Comparison of ENCODE assay signal across 23 cellular contexts in genomic region chr13:27927444-27928352, GRCh38. TPM values are rescaled to one million over a fixed set of nuclear protein-coding genes. Genes with fewer than 3 reads are reported as not detected.
DNase-seq lines count a peak whose midpoint lies in the region; ATAC-seq and TF ChIP-seq lines count a peak whose summit lies in the region.
"Had no signal": no experiment of that assay in that cellular context is flagged by ENCODE, and none has a peak within 500 bp of the region (broad histone marks: within the 10 kb centered on the region; RNA-seq: fewer than 3 reads in every experiment).

No MANE protein-coding gene starts in this region.

- WGBS in psoas muscle, 3 donors = 2 to 3% (median 2%) methylated on average over 52 to 53 of the region's 53 CpGs

- no peak overlapping the region for H3K4me3 ChIP-seq in muscle layer of duodenum (ENCODE audit: low read depth in 1 of 2, low read length in 2 of 2)
- no peak overlapping the region for H3K4me3 ChIP-seq in psoas muscle
- H3K4me3 ChIP-seq: heart left ventricle, right lobe of liver had no signal

- H3K27ac Mint-ChIP-seq in activated naive CD8-positive, alpha-beta T cell = no peak overlapping the region
- no peak overlapping the region for H3K27ac Mint-ChIP-seq in activated naive CD8-positive, alpha-beta T cell treated with anti-CD3 and anti-CD28 coated beads for 36 hours
- H3K27ac Mint-ChIP-seq in activated naive CD8-positive, alpha-beta T cell treated with anti-CD3 and anti-CD28 coated beads, Interleukin-2, amount 50 U/mL, for 24 hours = no peak overlapping the region
- H3K27ac Mint-ChIP-seq in stimulated activated naive CD8-positive, alpha-beta T cell treated with anti-CD3 and anti-CD28 coated beads, Interleukin-15, amount 100 ng/mL, for 72 hours = peak overlapping the region in 1 of 2 donors; percentile 81

- H3K27me3 ChIP-seq in muscle layer of duodenum (ENCODE audit: low read depth, low read length) (peaks cover 52% of the 10 kb centered on the region), psoas muscle (ENCODE audit: insufficient read depth in 3 of 3, low read length in 2 of 3) (peaks cover 14 to 98% (median 40%) of the 10 kb centered on the region in 3 donors)

- H3K4me1 ChIP-seq in muscle layer of duodenum (ENCODE audit: control insufficient read depth in 1 of 2, insufficient read depth in 2 of 2, low read length in 2 of 2) = peaks cover 0 to 24% of the 10 kb centered on the region in 2 donors
- no peaks in the 10 kb centered on the region for H3K4me1 ChIP-seq in psoas muscle
- H3K4me1 ChIP-seq: right lobe of liver had no signal

- peaks cover 35% of the 10 kb centered on the region for H3K4me1 Mint-ChIP-seq in activated naive CD8-positive, alpha-beta T cell (ENCODE audit: low read depth)
- H3K4me1 Mint-ChIP-seq in activated naive CD8-positive, alpha-beta T cell treated with anti-CD3 and anti-CD28 coated beads for 36 hours = peaks cover 25% of the 10 kb centered on the region
- peaks cover 21% of the 10 kb centered on the region for H3K4me1 Mint-ChIP-seq in activated naive CD8-positive, alpha-beta T cell treated with anti-CD3 and anti-CD28 coated beads, Interleukin-2, amount 50 U/mL, for 24 hours
- peaks cover 49% of the 10 kb centered on the region for H3K4me1 Mint-ChIP-seq in stimulated activated naive CD8-positive, alpha-beta T cell treated with anti-CD3 and anti-CD28 coated beads, Interleukin-15, amount 100 ng/mL, for 72 hours

- peaks cover 60% of the 10 kb centered on the region for H3K27me3 Mint-ChIP-seq in activated naive CD8-positive, alpha-beta T cell
- H3K27me3 Mint-ChIP-seq in activated naive CD8-positive, alpha-beta T cell treated with anti-CD3 and anti-CD28 coated beads for 36 hours = peaks cover 97% of the 10 kb centered on the region
- H3K27me3 Mint-ChIP-seq in activated naive CD8-positive, alpha-beta T cell treated with anti-CD3 and anti-CD28 coated beads, Interleukin-2, amount 50 U/mL, for 24 hours = peaks cover 87% of the 10 kb centered on the region
- H3K27me3 Mint-ChIP-seq in stimulated activated naive CD8-positive, alpha-beta T cell treated with anti-CD3 and anti-CD28 coated beads, Interleukin-15, amount 100 ng/mL, for 72 hours = peaks cover 98% of the 10 kb centered on the region

- H3K4me3 Mint-ChIP-seq in activated naive CD8-positive, alpha-beta T cell = peak overlapping the region; percentile 75
- no peak overlapping the region for H3K4me3 Mint-ChIP-seq in activated naive CD8-positive, alpha-beta T cell treated with anti-CD3 and anti-CD28 coated beads for 36 hours
- H3K4me3 Mint-ChIP-seq in activated naive CD8-positive, alpha-beta T cell treated with anti-CD3 and anti-CD28 coated beads, Interleukin-2, amount 50 U/mL, for 24 hours = peak overlapping the region; percentile 19
- H3K4me3 Mint-ChIP-seq in stimulated activated naive CD8-positive, alpha-beta T cell treated with anti-CD3 and anti-CD28 coated beads, Interleukin-15, amount 100 ng/mL, for 72 hours = peak overlapping the region; percentile 62 to 68

- H3K36me3 Mint-ChIP-seq in activated naive CD8-positive, alpha-beta T cell = no peaks in the 10 kb centered on the region
- H3K36me3 Mint-ChIP-seq in activated naive CD8-positive, alpha-beta T cell treated with anti-CD3 and anti-CD28 coated beads for 36 hours = no peaks in the 10 kb centered on the region
- peaks cover 2% of the 10 kb centered on the region for H3K36me3 Mint-ChIP-seq in activated naive CD8-positive, alpha-beta T cell treated with anti-CD3 and anti-CD28 coated beads, Interleukin-2, amount 50 U/mL, for 24 hours (ENCODE audit: low read depth)

- no peak for TF ChIP-seq CTCF in psoas muscle (IDR thresholded peaks at IDR 0.05)

- H3K36me3 ChIP-seq in muscle layer of duodenum (ENCODE audit: control insufficient read depth in 1 of 2, insufficient read depth in 2 of 2, low read length in 2 of 2) = no peaks in the 10 kb centered on the region
- H3K36me3 ChIP-seq in psoas muscle (ENCODE audit: insufficient read depth in 1 of 2, low read depth in 1 of 2) = no peaks in the 10 kb centered on the region
- H3K36me3 ChIP-seq: heart left ventricle, right lobe of liver had no signal

- intact Hi-C loops in psoas muscle (cut with DNase I) = no loop called here

- H3K27ac ChIP-seq in muscle layer of duodenum (ENCODE audit: low read length) (peak overlapping the region; percentile 58), psoas muscle (no peak overlapping the region)
- H3K27ac ChIP-seq: heart left ventricle, right lobe of liver had no signal

- H3K9me3 Mint-ChIP-seq in activated naive CD8-positive, alpha-beta T cell (ENCODE audit: low read depth) = no peaks in the 10 kb centered on the region
- no peaks in the 10 kb centered on the region for H3K9me3 Mint-ChIP-seq in activated naive CD8-positive, alpha-beta T cell treated with anti-CD3 and anti-CD28 coated beads for 36 hours
- no peaks in the 10 kb centered on the region for H3K9me3 Mint-ChIP-seq in activated naive CD8-positive, alpha-beta T cell treated with anti-CD3 and anti-CD28 coated beads, Interleukin-2, amount 50 U/mL, for 24 hours
- H3K9me3 Mint-ChIP-seq in stimulated activated naive CD8-positive, alpha-beta T cell treated with anti-CD3 and anti-CD28 coated beads, Interleukin-15, amount 100 ng/mL, for 72 hours = no peaks in the 10 kb centered on the region

- ATAC-seq in activated naive CD8-positive, alpha-beta T cell treated with anti-CD3 and anti-CD28 coated beads, Interleukin-2, amount 50 U/mL, for 24 hours = no peak
- ATAC-seq in stimulated activated naive CD8-positive, alpha-beta T cell treated with anti-CD3 and anti-CD28 coated beads, Interleukin-15, amount 100 ng/mL, for 72 hours = no peak
- no peak for ATAC-seq in psoas muscle
- no peak for ATAC-seq in HG02642 (IDR thresholded peaks at IDR 0.05; ENCODE audit: poor library complexity, unreplicated experiment)
- ATAC-seq: heart left ventricle had no signal

- no peak for DNase-seq in activated naive CD8-positive, alpha-beta T cell treated with anti-CD3 and anti-CD28 coated beads for 36 hours
- DNase-seq in activated naive CD8-positive, alpha-beta T cell treated with anti-CD3 and anti-CD28 coated beads, Interleukin-2, amount 50 U/mL, for 24 hours = no peak
- DNase-seq in stimulated activated naive CD8-positive, alpha-beta T cell treated with anti-CD3 and anti-CD28 coated beads, Interleukin-15, amount 100 ng/mL, for 72 hours = no peak
- DNase-seq in psoas muscle = no peak
- DNase-seq in GF-D8 (lab: John Stamatoyannopoulos, UW) = no peak
- DNase-seq: activated CD4-positive, alpha-beta T cell treated with anti-CD3 and anti-CD28 coated beads for 1 hour; effector CD4-positive, alpha-beta T cell; EL; heart left ventricle; mammary epithelial cell; NCI-H1092 treated with DMSO at 0.1 percent for 48 hours; NCI-H69; OCI-M1; right lobe of liver; substantia nigra; T-helper 9 cell had no signal

- H3K9me3 ChIP-seq in muscle layer of duodenum (ENCODE audit: control insufficient read depth in 1 of 2, low read length in 2 of 2) = no peaks in the 10 kb centered on the region
- no peaks in the 10 kb centered on the region for H3K9me3 ChIP-seq in psoas muscle
- H3K9me3 ChIP-seq: heart left ventricle, right lobe of liver had no signal

RNA-seq across cellular contexts. Expression of gene PDX1, which starts 7.9 kb away (rescaled TPM):
- total RNA-seq in activated naive CD8-positive, alpha-beta T cell treated with anti-CD3 and anti-CD28 coated beads for 36 hours = not detected
- total RNA-seq in psoas muscle = not detected
- not detected for polyA plus RNA-seq in psoas muscle
- total RNA-seq: cardiac septum, H4, heart left ventricle, mammary epithelial cell had no signal
- polyA plus RNA-seq: AG04450, heart left ventricle, keratinocyte, mammary epithelial cell had no signal

RNA-seq across cellular contexts. Expression of gene CDX2, which starts 41.4 kb away (rescaled TPM):
- not detected for total RNA-seq in activated naive CD8-positive, alpha-beta T cell treated with anti-CD3 and anti-CD28 coated beads for 36 hours
- total RNA-seq in psoas muscle = not detected
- polyA plus RNA-seq in psoas muscle = under 1 TPM in 1 of 3 donors, not detected in 2; 0.03 TPM
- total RNA-seq: cardiac septum, H4, heart left ventricle, mammary epithelial cell, right lobe of liver had no signal
- polyA plus RNA-seq: AG04450, heart left ventricle, keratinocyte, mammary epithelial cell had no signal
